Comparison of ENCODE assay signal across 8 cellular contexts in the genomic region with DNA sequence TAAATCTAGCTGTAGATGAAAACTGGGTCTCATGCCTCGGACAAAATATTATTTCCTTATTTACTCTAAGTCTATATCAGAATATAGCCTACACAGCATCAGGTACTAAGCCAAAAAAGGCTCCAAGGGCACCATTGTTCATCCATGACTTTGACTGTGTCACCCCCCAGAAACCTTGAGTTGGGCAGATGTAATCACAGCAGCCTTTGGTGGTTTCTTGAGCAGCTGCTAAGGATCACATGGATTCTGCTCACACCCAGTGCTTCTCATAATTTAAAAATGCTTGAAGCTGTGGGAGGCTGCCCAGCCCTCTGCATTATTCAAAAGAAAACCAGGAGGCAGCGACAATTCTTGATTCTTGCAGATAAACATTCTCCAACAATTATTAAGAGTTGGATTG.
DNase-seq lines count a peak whose midpoint lies in the region; ATAC-seq and TF ChIP-seq lines count a peak whose summit lies in the region.
"Not testable (repeated sequence)": the region's sequence is repeated elsewhere in the genome, so short reads cannot be mapped to it uniquely, and the experiment has no call there.

No MANE protein-coding gene starts in this region.

- peaks cover 11% of the 10 kb centered on the region for H3K36me3 Mint-ChIP-seq in Calu3 (ENCODE audit: insufficient read depth, unreplicated experiment)

- H3K4me3 Mint-ChIP-seq in Calu3 (ENCODE audit: low read depth, unreplicated experiment): not testable (repeated sequence)

- not testable (repeated sequence) for H3K27me3 ChIP-seq in HUES48 (ENCODE audit: control insufficient read depth, insufficient read depth, low read length); ascending aorta; neutrophil; thoracic aorta (replicated peaks; ENCODE audit: insufficient read depth)

- intact Hi-C loops in Calu3 (cut with micrococcal nuclease; ENCODE audit: unreplicated experiment); ascending aorta (cut with DNase I); left ventricle myocardium superior (cut with micrococcal nuclease): not testable (repeated sequence)

- peak; percentile 20 for ATAC-seq in left ventricle myocardium superior
- ATAC-seq in thoracic aorta (ENCODE audit: insufficient number of reproducible peaks, low FRiP score, low read depth): not testable (repeated sequence)

- not testable (repeated sequence) for TF ChIP-seq CTCF in Calu3 (IDR thresholded peaks at IDR 0.05; ENCODE audit: unreplicated experiment); RWPE1 (conservative IDR thresholded peaks at IDR 0.05; ENCODE audit: low read depth); ascending aorta (IDR thresholded peaks at IDR 0.05); neutrophil (IDR thresholded peaks at IDR 0.05); thoracic aorta (IDR thresholded peaks at IDR 0.05)

- not testable (repeated sequence) for H3K36me3 ChIP-seq in HUES48 (ENCODE audit: control insufficient read depth, insufficient read depth, low read length); ascending aorta; neutrophil; thoracic aorta

- not testable (repeated sequence) for H3K27me3 Mint-ChIP-seq in Calu3 (ENCODE audit: unreplicated experiment)

- POLR2A ChIA-PET in RWPE1 (lab: Yijun Ruan, JAX; ENCODE audit: low non-redundant PET): not testable (repeated sequence)

- H3K9me3 Mint-ChIP-seq in Calu3 (ENCODE audit: low read depth, unreplicated experiment): not testable (repeated sequence)

- CTCF ChIA-PET in Calu3 (lab: Charles Lee); RWPE1 (lab: Yijun Ruan, JAX): not testable (repeated sequence)

- H3K27ac Mint-ChIP-seq in Calu3 (ENCODE audit: unreplicated experiment): peak overlapping the region; percentile 58

- not testable (repeated sequence) for H3K9me3 ChIP-seq in HUES48 (ENCODE audit: control insufficient read depth, insufficient read depth, low read length); ascending aorta; neutrophil; thoracic aorta

- not testable (repeated sequence) for H3K4me1 ChIP-seq in HUES48 (ENCODE audit: control insufficient read depth, insufficient read depth, low read length)
- H3K4me1 ChIP-seq in ascending aorta: peaks cover 0 to 11% of the 10 kb centered on the region in 2 donors
- H3K4me1 ChIP-seq in neutrophil (ENCODE audit: control insufficient read depth in 1 of 2, insufficient read depth in 1 of 2, low read depth in 1 of 2, low read length in 1 of 2): peaks cover 13 to 16% of the 10 kb centered on the region in 2 experiments
- H3K4me1 ChIP-seq in thoracic aorta (ENCODE audit: control insufficient read depth in 1 of 2, low read depth in 2 of 2): peaks cover 13 to 22% of the 10 kb centered on the region in 2 donors

- H3K9ac ChIP-seq in HUES48 (ENCODE audit: low read depth, low read length): not testable (repeated sequence)

- not testable (repeated sequence) for DNase-seq in Calu3; RWPE1 (ENCODE audit: low spot score); ascending aorta (ENCODE audit: low spot score in 2 of 2); epithelial cell of prostate (ENCODE audit: low read depth, low spot score); left ventricle myocardium superior; thoracic aorta (ENCODE audit: low spot score)

- H3K4me1 Mint-ChIP-seq in Calu3 (ENCODE audit: low read depth, unreplicated experiment): peaks cover 11% of the 10 kb centered on the region

- not testable (repeated sequence) for H3K4me3 ChIP-seq in HUES48 (ENCODE audit: low read depth, low read length); ascending aorta; neutrophil (ENCODE audit: low read depth in 1 of 2, low read length in 1 of 2); thoracic aorta

- peak overlapping the region; percentile 73 for H3K27ac ChIP-seq in HUES48 (ENCODE audit: low read depth, low read length)
- H3K27ac ChIP-seq in RWPE1: peak overlapping the region; percentile 66; the same call in 1 of the 2 replicates
- H3K27ac ChIP-seq in ascending aorta: peak overlapping the region; percentile 65 to 74
- H3K27ac ChIP-seq in epithelial cell of prostate: peak overlapping the region; percentile 66
- H3K27ac ChIP-seq in neutrophil: peak overlapping the region; percentile 57
- peak overlapping the region; percentile 65 to 76 for H3K27ac ChIP-seq in thoracic aorta

- not testable (repeated sequence) for BruUV-seq in Calu3 (replicated peaks; lab: Mats Ljungman, UMichigan)
